In genomic region chr17:337022-337420, GRCh38 we compare ENCODE assay signal across 18 cellular contexts. TPM values are rescaled to one million over a fixed set of nuclear protein-coding genes. Genes with fewer than 3 reads are reported as not detected.
DNase-seq lines count a peak whose midpoint lies in the region; ATAC-seq, FAIRE-seq and TF ChIP-seq lines count a peak whose summit lies in the region.
"Had no signal": no experiment of that assay in that cellular context is flagged by ENCODE, and none has a peak within 500 bp of the region (broad histone marks: within the 10 kb centered on the region; RNA-seq: fewer than 3 reads in every experiment).

No MANE protein-coding gene starts in this region.

- no peak overlapping the region for H2BK120ac ChIP-seq in neuronal stem cell (ENCODE audit: low read depth, low read length)

- peak in 2 of 3 donors; percentile 11 to 26 for DNase-seq in right lobe of liver
- no peak for DNase-seq in HepG2 (ENCODE audit: low spot score)
- DNase-seq in adrenal gland: no peak
- DNase-seq in neuronal stem cell (ENCODE audit: low spot score): no peak
- DNase-seq in urothelium cell line (ENCODE audit: low spot score): no peak
- no peak for DNase-seq in DMS153 (lab: John Stamatoyannopoulos, UW)
- DNase-seq in CD4-positive, alpha-beta memory T cell: no peak
- DNase-seq: CD4-positive, CD25-positive, alpha-beta regulatory T cell; COR-L47; MV-4-11; NCI-H2029 treated with DMSO at 0.1 percent for 48 hours; NCI-H2171 treated with DMSO at 0.1 percent for 48 hours; NCI-H526 had no signal

- peaks cover 7% of the 10 kb centered on the region for H3K79me1 ChIP-seq in neuronal stem cell (ENCODE audit: low read depth, low read length)

- TF ChIP-seq CTCF in right lobe of liver (IDR thresholded peaks at IDR 0.05) (no peak), HepG2 (CRISPR knock-in tag; IDR thresholded peaks at IDR 0.05) (no peak), adrenal gland (IDR thresholded peaks at IDR 0.05) (no peak)

- peak overlapping the region in 1 of 8 donors; percentile 55 for H3K4me3 Mint-ChIP-seq in CD4-positive, alpha-beta memory T cell
- H3K4me3 Mint-ChIP-seq: H9 had no signal

- TF ChIP-seq EP300 in HepG2 (IDR thresholded peaks at IDR 0.05; ENCODE audit: low read depth in 2 of 2, low read length in 2 of 2) (no peak), HepG2 (CRISPR knock-in tag; IDR thresholded peaks at IDR 0.05; ENCODE audit: borderline replicate concordance) (no peak)

- 98% methylated on average over 12 of the region's 12 CpGs for WGBS in right lobe of liver (ENCODE audit: insufficient coverage, low coverage, low lambda C conversion rate, missing lambda C conversion rate)
- WGBS in HepG2 (ENCODE audit: low lambda C conversion rate): 98% methylated on average over 12 of the region's 12 CpGs
- WGBS in adrenal gland, 4 donors: 98 to 100% (median 98%) methylated on average over 12 of the region's 12 CpGs
- WGBS in neuronal stem cell (ENCODE audit: extremely low coverage in 2 of 2, insufficient read length in 2 of 2, insufficient replicate concordance in 1 of 2), 2 donors: no CpG with 5 or more reads among the region's 12 CpGs

- H3K23ac ChIP-seq in neuronal stem cell (ENCODE audit: low read depth, low read length, poor library complexity): no peak overlapping the region

- no peak overlapping the region for H4K8ac ChIP-seq in neuronal stem cell (ENCODE audit: low read depth, low read length)

- CTCF ChIA-PET in HepG2 (lab: Yijun Ruan, JAX; ENCODE audit: low intra/inter-chr PET ratio, low total read pairs): no interaction called here
- CTCF ChIA-PET in CD4-positive, alpha-beta memory T cell (lab: Charles Lee; ENCODE audit: partially characterized antibody): no interaction called here

- H3K9me3 Mint-ChIP-seq in CD4-positive, alpha-beta memory T cell: no peaks in the 10 kb centered on the region
- H3K9me3 Mint-ChIP-seq: CD4-positive, CD25-positive, alpha-beta regulatory T cell; H9; IgD-negative memory B cell had no signal

- ATAC-seq in right lobe of liver (no peak), HepG2 (no peak), HG03520 (IDR thresholded peaks at IDR 0.05; ENCODE audit: unreplicated experiment) (no peak)

- no peak overlapping the region for H2AFZ ChIP-seq in HepG2 (ENCODE audit: low read length)
- H2AFZ ChIP-seq in neuronal stem cell (ENCODE audit: low read length): no peak overlapping the region

- H3K27me3 ChIP-seq in right lobe of liver (no peaks in the 10 kb centered on the region), HepG2 (ENCODE audit: control insufficient read depth in 1 of 2, insufficient read depth in 2 of 2, low read length in 2 of 2) (no peaks in the 10 kb centered on the region), adrenal gland (no peaks in the 10 kb centered on the region), neuronal stem cell (ENCODE audit: control insufficient read depth in 3 of 3, insufficient read depth in 3 of 3, low read depth in 1 of 3, low read length in 3 of 3) (no peaks in the 10 kb centered on the region)
- H3K27me3 ChIP-seq in CD4-positive, alpha-beta memory T cell (ENCODE audit: insufficient read depth, low read length): no peaks in the 10 kb centered on the region

- no TSS peak for BruUV-seq in HepG2 (replicated peaks; lab: Mats Ljungman, UMichigan)

- H2BK5ac ChIP-seq in neuronal stem cell (ENCODE audit: low read length): peak overlapping the region; percentile 54

- peaks cover 10% of the 10 kb centered on the region for H4K20me1 ChIP-seq in HepG2 (ENCODE audit: insufficient read depth, low read length)

- H2BK12ac ChIP-seq in neuronal stem cell (ENCODE audit: low read length): no peak overlapping the region

- H3K4me3 ChIP-seq in right lobe of liver (peak overlapping the region in 1 of 3 donors; percentile 9), HepG2 (replicated peaks in 1 of 3; ENCODE audit: insufficient read depth in 1 of 3, low read depth in 2 of 3, low read length in 3 of 3) (no peak overlapping the region), adrenal gland (no peak overlapping the region), neuronal stem cell (ENCODE audit: low read length in 2 of 2) (no peak overlapping the region)
- H3K4me3 ChIP-seq in CD4-positive, alpha-beta memory T cell (ENCODE audit: low read length in 2 of 2): no peak overlapping the region

- H3K27ac ChIP-seq in right lobe of liver: peak overlapping the region in 2 of 3 donors; percentile 24 to 47
- no peak overlapping the region for H3K27ac ChIP-seq in HepG2 (ENCODE audit: extremely low read length, insufficient read depth, low read length)
- peak overlapping the region in 3 of 5 donors; percentile 88 to 98 (median 95) for H3K27ac ChIP-seq in adrenal gland
- H3K27ac ChIP-seq in neuronal stem cell (replicated peaks; ENCODE audit: low read length): no peak overlapping the region
- H3K27ac ChIP-seq in CD4-positive, alpha-beta memory T cell (ENCODE audit: low read depth, low read length): no peak overlapping the region

- H3K9me3 ChIP-seq in right lobe of liver (no peaks in the 10 kb centered on the region), HepG2 (ENCODE audit: low read length) (no peaks in the 10 kb centered on the region), adrenal gland (replicated peaks in 1 of 3) (no peaks in the 10 kb centered on the region), neuronal stem cell (replicated peaks in 1 of 2; ENCODE audit: control insufficient read depth in 2 of 2, insufficient read depth in 1 of 2, low read depth in 1 of 2, low read length in 2 of 2) (no peaks in the 10 kb centered on the region)
- no peaks in the 10 kb centered on the region for H3K9me3 ChIP-seq in CD4-positive, alpha-beta memory T cell (ENCODE audit: control insufficient read depth in 1 of 2, low read length in 2 of 2)

- no peaks in the 10 kb centered on the region for H3K36me3 Mint-ChIP-seq in CD4-positive, alpha-beta memory T cell
- H3K36me3 Mint-ChIP-seq: CD4-positive, CD25-positive, alpha-beta regulatory T cell had no signal

- no peak overlapping the region for H3K4me2 ChIP-seq in HepG2 (ENCODE audit: low read depth, low read length)
- no peak overlapping the region for H3K4me2 ChIP-seq in neuronal stem cell (ENCODE audit: insufficient read depth, low read length, poor library complexity, severe bottlenecking)

- peaks cover 4 to 32% (median 18%) of the 10 kb centered on the region in 4 donors for H3K4me1 Mint-ChIP-seq in CD4-positive, alpha-beta memory T cell

- in situ Hi-C loops in HepG2 (cut with HindIII; ENCODE audit: extremely low pct_ligation_motif_present, low pct_unique_long_range_greater_than_20kb): no loop called here

- no peak overlapping the region for H4K91ac ChIP-seq in neuronal stem cell (ENCODE audit: low read depth, low read length, poor library complexity)

- POLR2A ChIA-PET in HepG2 (lab: Yijun Ruan, JAX): no interaction called here
- POLR2A ChIA-PET in CD4-positive, alpha-beta memory T cell (lab: Charles Lee; ENCODE audit: partially characterized antibody): no interaction called here

- H3K9ac ChIP-seq in HepG2 (ENCODE audit: insufficient read depth, low read depth, low read length) (no peak overlapping the region), neuronal stem cell (ENCODE audit: low read depth, low read length, poor library complexity) (no peak overlapping the region)

- H3K18ac ChIP-seq in neuronal stem cell (ENCODE audit: low read length): no peak overlapping the region

- no peak overlapping the region for H3K4ac ChIP-seq in neuronal stem cell (ENCODE audit: low read length)

- FAIRE-seq in HepG2 (lab: Jason Lieb, UNC): no peak
- FAIRE-seq in urothelium cell line (lab: Jason Lieb, UNC): no peak
- FAIRE-seq: A204.1, RCC 7860 had no signal

- H3K36me3 ChIP-seq in right lobe of liver (no peaks in the 10 kb centered on the region), HepG2 (replicated peaks in 1 of 2; ENCODE audit: control insufficient read depth in 1 of 2, insufficient read depth in 2 of 2, low read length in 2 of 2) (peaks cover 2 to 6% of the 10 kb centered on the region in 2 experiments; a peak in 2 of 5 replicates), adrenal gland (replicated peaks in 1 of 2) (no peaks in the 10 kb centered on the region), neuronal stem cell (replicated peaks in 1 of 2; ENCODE audit: control insufficient read depth in 2 of 2, insufficient read depth in 2 of 2, low read length in 2 of 2) (no peaks in the 10 kb centered on the region)
- H3K36me3 ChIP-seq in CD4-positive, alpha-beta memory T cell (ENCODE audit: insufficient read depth, low read length): no peaks in the 10 kb centered on the region

- H3K79me2 ChIP-seq in HepG2 (ENCODE audit: insufficient read depth, low read length): peaks cover 25% of the 10 kb centered on the region

- H2AK5ac ChIP-seq in neuronal stem cell (ENCODE audit: low read depth, low read length): peak overlapping the region; percentile 71

- no peak overlapping the region for H3K14ac ChIP-seq in neuronal stem cell (ENCODE audit: low read length)

- H3K4me1 ChIP-seq in right lobe of liver: peaks cover 0 to 37% (median 18%) of the 10 kb centered on the region in 4 donors
- H3K4me1 ChIP-seq in HepG2 (ENCODE audit: insufficient read depth, low read length): peaks cover 21% of the 10 kb centered on the region
- H3K4me1 ChIP-seq in adrenal gland (replicated peaks in 1 of 2): peaks cover 63 to 67% of the 10 kb centered on the region in 2 donors
- peaks cover 5 to 10% of the 10 kb centered on the region in 2 donors for H3K4me1 ChIP-seq in neuronal stem cell (ENCODE audit: control insufficient read depth in 2 of 2, insufficient read depth in 1 of 2, low read depth in 1 of 2, low read length in 2 of 2)
- peaks cover 23% of the 10 kb centered on the region for H3K4me1 ChIP-seq in CD4-positive, alpha-beta memory T cell (ENCODE audit: insufficient read depth, low read length)

- TF ChIP-seq POLR2A in right lobe of liver (IDR thresholded peaks at IDR 0.05): no peak
- TF ChIP-seq POLR2A in HepG2 (IDR thresholded peaks at IDR 0.05; ENCODE audit: insufficient read depth in 1 of 2, low read depth in 2 of 2, low read length in 2 of 2): no peak
- no peak for TF ChIP-seq POLR2A in adrenal gland (IDR thresholded peaks at IDR 0.05)

- intact Hi-C loops in right lobe of liver (cut with DNase I) (no loop called here), HepG2 (cut with micrococcal nuclease; ENCODE audit: unreplicated experiment) (no loop called here), adrenal gland (cut with DNase I) (no loop called here)
- intact Hi-C loops in CD4-positive, alpha-beta memory T cell (cut with micrococcal nuclease): loop anchor here (10.0 kb wide), 1 partner anchor 48 kb away; no protein-coding TSS in a partner anchor

- no peak for TF ChIP-seq RAD21 in HepG2 (CRISPR knock-in tag; IDR thresholded peaks at IDR 0.05)

- H3K27ac Mint-ChIP-seq in CD4-positive, alpha-beta memory T cell: no peak overlapping the region

- peak overlapping the region; percentile 38 for H2BK15ac ChIP-seq in neuronal stem cell (ENCODE audit: low read length)

- peaks cover 5% of the 10 kb centered on the region in 2 donors for H3K27me3 Mint-ChIP-seq in CD4-positive, alpha-beta memory T cell

RNA-seq across cellular contexts. Expression of gene RPH3AL, which starts 15.6 kb away (rescaled TPM):
- total RNA-seq in right lobe of liver: 10 to 100 TPM; 17.6 to 74.0 (median 25.7) TPM
- 6.7 and 7.8 TPM in 2 replicates for total RNA-seq in HepG2 (2016; rRNA removed; fragmentation: Illumina TruSeq; extraction: Trizol)
- total RNA-seq in HepG2 (2016; cell fraction: cytosol; rRNA removed; fragmentation: Illumina TruSeq; extraction: Trizol; ENCODE audit: low read depth): 10.8 and 13.9 TPM in 2 replicates
- total RNA-seq in HepG2 (2016; cell fraction: insoluble cytoplasmic fraction; rRNA removed; fragmentation: Illumina TruSeq; extraction: Trizol): 8.0 and 8.6 TPM in 2 replicates
- total RNA-seq in HepG2 (2016; cell fraction: membrane; rRNA removed; fragmentation: Illumina TruSeq; extraction: Trizol): 12.1 and 13.4 TPM in 2 replicates
- total RNA-seq in HepG2 (2016; cell fraction: nucleus; rRNA removed; fragmentation: Illumina TruSeq; extraction: Trizol): 6.4 and 8.4 TPM in 2 replicates
- polyA plus RNA-seq in HepG2 (2011; rRNA removed): 16.4 and 20.7 TPM in 2 replicates
- 14.3 and 17.0 TPM in 2 replicates for polyA plus RNA-seq in HepG2 (2011; cell fraction: cytosol; rRNA removed)
- 21.3 and 26.7 TPM in 2 replicates for polyA plus RNA-seq in HepG2 (2011; cell fraction: nucleus; rRNA removed)
- polyA plus RNA-seq in HepG2 (2012): 11.7 and 14.0 TPM in 2 replicates
- polyA plus RNA-seq in HepG2 (2016; cell fraction: cytosol; fragmentation: Illumina TruSeq; extraction: Trizol; ENCODE audit: low read depth): 4.1 and 4.3 TPM in 2 replicates
- 6.7 and 7.3 TPM in 2 replicates for polyA plus RNA-seq in HepG2 (2016; cell fraction: insoluble cytoplasmic fraction; fragmentation: Illumina TruSeq; extraction: Trizol; ENCODE audit: low read depth)
- 9.3 and 12.3 TPM in 2 replicates for polyA plus RNA-seq in HepG2 (2016; cell fraction: membrane; fragmentation: Illumina TruSeq; extraction: Trizol; ENCODE audit: low read depth)
- 8.0 and 9.6 TPM in 2 replicates for polyA plus RNA-seq in HepG2 (2016; cell fraction: nucleus; fragmentation: Illumina TruSeq; extraction: Trizol; ENCODE audit: insufficient read depth, low read depth)
- polyA minus RNA-seq in HepG2 (2011; rRNA and poly(A)+ RNA removed; ENCODE audit: low replicate concordance): 4.7 and 30.0 TPM in 2 replicates
- polyA minus RNA-seq in HepG2 (2011; cell fraction: cytosol; rRNA and poly(A)+ RNA removed): 12.5 TPM in 2 replicates
- polyA minus RNA-seq in HepG2 (2011; cell fraction: nucleus; rRNA and poly(A)+ RNA removed): 29.4 and 31.1 TPM in 2 replicates
- 10 to 100 TPM; 23.5 to 79.2 (median 40.7) TPM for total RNA-seq in adrenal gland
- 10 to 100 TPM in 1 of 3 donors, 1 to 10 TPM in 2; 7.7 to 19.9 (median 9.3) TPM for polyA plus RNA-seq in adrenal gland
- polyA plus RNA-seq in neuronal stem cell (2013, experiment 1 of 2): 7.7 TPM
- polyA plus RNA-seq in neuronal stem cell (2013, experiment 2 of 2): 6.5 TPM
- total RNA-seq in CD4-positive, alpha-beta memory T cell: 1 to 10 TPM; 4.4 to 5.9 TPM
- 1 to 10 TPM; 1.7 to 3.5 TPM for polyA plus RNA-seq in CD4-positive, alpha-beta memory T cell

Comparison
In these comparisons a context has a peak if more than half of its experiments do, and no peak if none do; other contexts are left out.
1. DNase-seq: peak in right lobe of liver (2 of 3); none in HepG2 (single experiment), adrenal gland (0 of 7), neuronal stem cell (single experiment), urothelium cell line (single experiment), DMS153 (single experiment) and CD4-positive, alpha-beta memory T cell (0 of 5).
2. H3K27ac ChIP-seq: peak in right lobe of liver (2 of 3) and adrenal gland (3 of 5); none in HepG2 (single experiment), neuronal stem cell (single experiment) and CD4-positive, alpha-beta memory T cell (single experiment).